ENCODE assay signal across 1 cellular context in the genomic region with DNA sequence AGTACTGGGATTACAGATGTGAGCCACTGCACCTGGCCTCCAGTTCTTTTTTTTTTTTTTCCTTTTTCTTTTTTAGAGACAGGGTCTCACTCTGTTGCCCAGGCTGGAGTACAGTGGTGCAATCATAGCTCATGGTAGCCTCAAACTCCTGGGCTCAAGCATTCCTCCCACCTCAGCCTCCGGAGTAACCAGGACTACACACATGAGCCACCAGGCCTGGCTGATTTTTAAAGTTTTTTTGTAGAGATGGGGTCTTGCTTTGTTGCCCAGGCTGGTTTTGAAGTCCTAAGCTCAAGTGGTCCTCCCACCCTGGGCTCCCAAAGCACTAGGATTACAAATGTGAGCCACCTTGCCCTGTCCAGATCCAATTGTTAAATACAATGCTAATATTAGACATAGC.
TF ChIP-seq lines count a peak whose summit lies in the region.

No MANE protein-coding gene starts in this region.

TF ChIP-seq in HCT116, 20 proteins besides CTCF, POLR2A, EP300 and RAD21:
- TF ChIP-seq YY1 (IDR thresholded peaks at IDR 0.05; ENCODE audit: extremely low read depth, insufficient replicate concordance, low read depth, low read length) (no peak), ZNF274 (IDR thresholded peaks at IDR 0.05; ENCODE audit: low read depth, low read length) (no peak), ELF1 (IDR thresholded peaks at IDR 0.05; ENCODE audit: borderline replicate concordance, low read depth) (no peak)
